In genomic region chr2:211455225-211455841, GRCh38 we compare ENCODE assay signal across 8 cellular contexts.
A peak's percentile ranks its signal among the peaks of the same experiment; 100 is the strongest.
DNase-seq lines count a peak whose midpoint lies in the region; ATAC-seq, FAIRE-seq and TF ChIP-seq lines count a peak whose summit lies in the region.

No MANE protein-coding gene starts in this region.

- TF ChIP-seq POLR2A in K562 (conservative IDR thresholded peaks at IDR 0.05) = no peak

- no peak overlapping the region for H3K9ac ChIP-seq in K562 (ENCODE audit: insufficient read depth in 1 of 2, low read depth in 2 of 2, low read length in 2 of 2)

- POLR2A ChIA-PET in K562 (lab: Yijun Ruan, JAX) = no interaction called here
- POLR2A ChIA-PET in CD8-positive, alpha-beta memory T cell (lab: Charles Lee) = no interaction called here

- DNase-seq in DMS153 (lab: John Stamatoyannopoulos, UW) (peak; percentile 32), NCI-H446 treated with DMSO at 0.1 percent for 48 hours (lab: John Stamatoyannopoulos, UW) (peak; percentile 49), K562 (ENCODE audit: extremely low read depth in 1 of 4, low spot score in 3 of 4) (peak; percentile 6 to 32 (median 23)), inferior parietal cortex (ENCODE audit: extremely low spot score) (peak; percentile 93), superior temporal gyrus (ENCODE audit: extremely low spot score) (peak; percentile 94)
- no peak for DNase-seq in CD8-positive, alpha-beta memory T cell

- H3K36me3 ChIP-seq in K562 (ENCODE audit: control insufficient read depth, insufficient read depth, low read length) = no peaks in the 10 kb centered on the region
- H3K36me3 ChIP-seq in CD8-positive, alpha-beta memory T cell (ENCODE audit: insufficient read depth, low read length) = no peaks in the 10 kb centered on the region

- no peak overlapping the region for H2AFZ ChIP-seq in K562 (ENCODE audit: low read depth, low read length)

- TF ChIP-seq RAD21 in K562 (CRISPR knock-in tag; conservative IDR thresholded peaks at IDR 0.05 in 1 of 2, IDR thresholded peaks at IDR 0.05 in 1 of 2) = peak in 1 of 2 experiments; percentile 33; a peak in 2 of 4 replicates

- no peak overlapping the region for H3K4me2 ChIP-seq in K562 (ENCODE audit: insufficient read depth, low read length)

- FAIRE-seq in K562 (lab: Jason Lieb, UNC) = no peak

- intact Hi-C loops in K562 (cut with micrococcal nuclease) = loop anchor here (5.0 kb wide), 1 partner anchor 1112 kb away; no protein-coding TSS in a partner anchor

- no peaks in the 10 kb centered on the region for H3K9me1 ChIP-seq in K562 (ENCODE audit: control insufficient read depth, insufficient read depth, low read length)

- H3K27ac Mint-ChIP-seq in CD8-positive, alpha-beta memory T cell = no peak overlapping the region

- CTCF ChIA-PET in K562 (lab: Yijun Ruan, JAX; ENCODE audit: low intra/inter-chr PET ratio) = no interaction called here
- CTCF ChIA-PET in CD8-positive, alpha-beta memory T cell (lab: Charles Lee) = no interaction called here

- H3K4me3 Mint-ChIP-seq in CD8-positive, alpha-beta memory T cell = no peak overlapping the region

- TF ChIP-seq CTCF in K562 (IDR thresholded peaks at IDR 0.05 in 2 of 3, conservative IDR thresholded peaks at IDR 0.05 in 1 of 3; ENCODE audit: insufficient read depth in 2 of 3, low read depth in 1 of 3, low read length in 3 of 3) = peak; percentile 22 to 48 (median 48); a peak in 5 of 6 replicates

- in situ Hi-C loops in K562 (cut with MboI) = no loop called here

- no peak overlapping the region for H3K4me3 ChIP-seq in K562
- no peak overlapping the region for H3K4me3 ChIP-seq in CD8-positive, alpha-beta memory T cell (ENCODE audit: low read length)

- TF ChIP-seq EP300 in K562 (IDR thresholded peaks at IDR 0.05; ENCODE audit: low read length) = no peak

- no peaks in the 10 kb centered on the region for H4K20me1 ChIP-seq in K562 (replicated peaks; ENCODE audit: control insufficient read depth, insufficient read depth, low read length)

- no peaks in the 10 kb centered on the region for H3K27me3 Mint-ChIP-seq in CD8-positive, alpha-beta memory T cell

- H3K27me3 ChIP-seq in K562 (ENCODE audit: control insufficient read depth in 2 of 2, insufficient read depth in 2 of 2, low read length in 2 of 2) = no peaks in the 10 kb centered on the region
- no peaks in the 10 kb centered on the region for H3K27me3 ChIP-seq in CD8-positive, alpha-beta memory T cell (ENCODE audit: insufficient read depth, low read length, poor library complexity, severe bottlenecking)

- H3K36me3 Mint-ChIP-seq in CD8-positive, alpha-beta memory T cell = no peaks in the 10 kb centered on the region

- no peaks in the 10 kb centered on the region for H3K4me1 ChIP-seq in K562 (replicated peaks in 1 of 2; ENCODE audit: control insufficient read depth in 2 of 2, insufficient read depth in 2 of 2, low read length in 2 of 2)
- H3K4me1 ChIP-seq in CD8-positive, alpha-beta memory T cell (ENCODE audit: insufficient read depth, low read length) = no peaks in the 10 kb centered on the region

- no peaks in the 10 kb centered on the region for H3K4me1 Mint-ChIP-seq in CD8-positive, alpha-beta memory T cell

- no peaks in the 10 kb centered on the region for H3K9me3 ChIP-seq in K562 (replicated peaks; ENCODE audit: control insufficient read depth, insufficient read depth, low read depth, low read length)
- no peaks in the 10 kb centered on the region for H3K9me3 ChIP-seq in CD8-positive, alpha-beta memory T cell (ENCODE audit: low read length)

- no TSS peak for BruUV-seq in K562 (replicated peaks; lab: Mats Ljungman, UMichigan)

- peaks cover 0 to 3% (median 0%) of the 10 kb centered on the region in 5 donors for H3K9me3 Mint-ChIP-seq in CD8-positive, alpha-beta memory T cell

- ATAC-seq in GM19025 (IDR thresholded peaks at IDR 0.05; ENCODE audit: low read depth, unreplicated experiment) = peak; percentile 57
- peak; percentile 83 for ATAC-seq in HG03135 (IDR thresholded peaks at IDR 0.05; ENCODE audit: unreplicated experiment)
- no peak for ATAC-seq in K562

- 0% methylated on average over 1 of the region's 1 CpG for WGBS in K562 (ENCODE audit: insufficient coverage, low coverage, missing lambda C conversion rate)

- no peaks in the 10 kb centered on the region for H3K79me2 ChIP-seq in K562 (ENCODE audit: control insufficient read depth, insufficient read depth, low read length)

- no peak overlapping the region for H3K27ac ChIP-seq in K562 (ENCODE audit: extremely low read depth, low read depth, low read length)
- no peak overlapping the region for H3K27ac ChIP-seq in CD8-positive, alpha-beta memory T cell (ENCODE audit: low read depth, low read length)

TF ChIP-seq in K562, 482 proteins besides CTCF, POLR2A, EP300 and RAD21:
- TF ChIP-seq ZBTB5 (IDR thresholded peaks at IDR 0.05) = no peak
- TF ChIP-seq ZNF316 (IDR thresholded peaks at IDR 0.05) = no peak
- TF ChIP-seq CHD2 (IDR thresholded peaks at IDR 0.05; ENCODE audit: low read depth, low read length) = no peak
- TF ChIP-seq MTA2 (IDR thresholded peaks at IDR 0.05; ENCODE audit: low read depth) = no peak
- no peak for TF ChIP-seq PURB (CRISPR knock-in tag; IDR thresholded peaks at IDR 0.05; ENCODE audit: low read depth)
- no peak for TF ChIP-seq ZNF217 (CRISPR knock-in tag; IDR thresholded peaks at IDR 0.05)

Comparison
In these comparisons a context has a peak if more than half of its experiments do, and no peak if none do; other contexts are left out.
1. DNase-seq: peak in DMS153 (single experiment), NCI-H446 treated with DMSO at 0.1 percent for 48 hours (single experiment), K562 (4 of 4), inferior parietal cortex (single experiment) and superior temporal gyrus (single experiment); none in CD8-positive, alpha-beta memory T cell (0 of 5).